In the genomic region with DNA sequence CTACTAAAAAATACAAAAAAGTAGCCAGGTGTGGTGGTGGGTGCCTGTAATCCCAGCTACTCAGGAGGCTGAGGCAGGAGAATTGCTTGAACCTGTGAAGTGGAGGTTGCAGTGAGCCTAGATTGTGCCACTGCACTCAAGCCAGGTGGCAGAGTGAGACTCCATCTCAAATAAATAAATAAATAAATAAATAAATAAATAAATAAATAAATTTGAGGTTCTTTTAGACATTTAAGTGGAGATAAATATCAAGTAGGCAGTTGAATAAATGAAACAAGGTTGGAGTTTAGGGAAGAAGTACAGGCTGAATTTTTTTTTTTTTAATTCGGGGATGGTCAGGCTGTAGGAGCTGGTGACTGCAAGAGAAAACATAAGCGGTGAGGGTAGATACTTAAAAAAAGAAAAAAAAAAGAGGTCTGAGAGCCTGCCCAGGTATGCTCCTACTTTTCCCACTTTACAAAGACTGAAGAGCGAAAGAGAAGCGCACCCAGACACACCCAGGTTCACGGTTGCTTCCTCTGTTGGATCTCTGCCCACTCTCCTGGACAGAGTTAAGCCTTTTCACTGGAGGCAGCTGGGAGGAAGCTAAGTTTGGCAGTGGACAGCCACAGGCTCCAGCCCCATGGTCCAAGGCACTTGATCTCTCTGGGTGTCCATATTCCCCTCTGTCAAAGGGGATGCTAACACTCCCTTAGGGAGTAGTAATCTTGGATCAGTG, we compare ENCODE assay signal across 1 cellular context.
TF ChIP-seq lines count a peak whose summit lies in the region.

No MANE protein-coding gene starts in this region.

TF ChIP-seq in HEK293, 187 proteins besides CTCF, POLR2A, EP300 and RAD21 (continued from another document):
- no peak; the same call in none of the 2 replicates for TF ChIP-seq MZF1 (tag by site-specific recombination; IDR thresholded peaks at IDR 0.05; ENCODE audit: borderline replicate concordance)
- TF ChIP-seq ZNF560 (tag by site-specific recombination; IDR thresholded peaks at IDR 0.05; ENCODE audit: borderline replicate concordance) = 0 out of 2 replicates have a peak, but pooled peaks have one; percentile 20
- no peak for TF ChIP-seq PRDM10 (tag by site-specific recombination; IDR thresholded peaks at IDR 0.05)
- peak; percentile 32; the same call in 1 of the 2 replicates for TF ChIP-seq ZNF223 (tag by site-specific recombination; IDR thresholded peaks at IDR 0.05)
- TF ChIP-seq SETDB1 (IDR thresholded peaks at IDR 0.05; ENCODE audit: insufficient read length, low read length) = no peak
- TF ChIP-seq ZNF654 (tag by site-specific recombination; IDR thresholded peaks at IDR 0.05; ENCODE audit: low read depth) = peak; percentile 38
